Comparison of ENCODE assay signal across 1 cellular context in the genomic region with DNA sequence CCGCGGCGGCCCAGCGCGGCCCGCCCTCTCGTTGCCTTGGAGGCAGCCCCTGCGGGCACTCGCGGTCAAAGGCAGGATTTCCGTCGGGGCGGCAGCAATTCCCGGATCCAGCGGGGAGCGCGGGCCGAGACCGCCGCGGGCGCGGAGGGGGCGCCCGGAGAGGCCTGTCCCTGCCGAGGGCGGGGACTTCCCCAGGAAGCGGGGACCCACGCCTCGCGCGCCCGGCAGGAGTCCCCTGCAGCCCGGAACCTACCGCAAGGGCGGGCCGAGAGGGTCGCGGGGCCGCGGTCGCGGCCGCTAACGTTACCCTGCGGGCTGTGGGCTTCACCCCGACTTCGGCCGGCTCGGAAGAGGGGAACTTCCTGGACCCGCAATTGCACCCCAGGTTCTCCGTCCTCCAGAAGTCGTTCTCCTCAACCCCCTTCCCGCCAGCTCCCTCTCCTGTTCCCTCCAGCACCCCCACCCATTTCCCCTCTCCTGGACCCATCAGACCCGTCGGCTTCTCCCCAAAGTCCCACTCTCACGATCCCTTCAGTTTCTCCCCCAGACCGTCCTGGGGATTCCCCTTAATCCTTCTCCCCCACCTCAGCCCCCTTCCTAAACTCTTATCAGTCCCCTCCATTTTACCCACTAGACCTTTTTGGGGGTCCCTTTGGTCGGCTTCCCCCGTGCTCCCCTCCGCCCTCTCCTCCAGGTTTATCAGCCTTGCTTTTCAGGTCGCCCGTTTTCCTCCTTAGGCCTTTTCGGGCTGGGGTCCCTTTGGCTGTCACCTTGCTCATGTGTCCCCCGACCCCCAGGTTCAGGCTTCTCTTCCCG.
A peak's percentile ranks its signal among the peaks of the same experiment; 100 is the strongest.
TF ChIP-seq lines count a peak whose summit lies in the region.

No MANE protein-coding gene starts in this region.

TF ChIP-seq in WTC11, 78 proteins besides CTCF, POLR2A, EP300 and RAD21 (continued from another document):
- TF ChIP-seq ZNF512 (CRISPR knock-in tag; IDR thresholded peaks at IDR 0.05; ENCODE audit: borderline replicate concordance) (no peak), GTF2I (CRISPR knock-in tag; conservative IDR thresholded peaks at IDR 0.05) (no peak)
- TF ChIP-seq, protein P1, sequence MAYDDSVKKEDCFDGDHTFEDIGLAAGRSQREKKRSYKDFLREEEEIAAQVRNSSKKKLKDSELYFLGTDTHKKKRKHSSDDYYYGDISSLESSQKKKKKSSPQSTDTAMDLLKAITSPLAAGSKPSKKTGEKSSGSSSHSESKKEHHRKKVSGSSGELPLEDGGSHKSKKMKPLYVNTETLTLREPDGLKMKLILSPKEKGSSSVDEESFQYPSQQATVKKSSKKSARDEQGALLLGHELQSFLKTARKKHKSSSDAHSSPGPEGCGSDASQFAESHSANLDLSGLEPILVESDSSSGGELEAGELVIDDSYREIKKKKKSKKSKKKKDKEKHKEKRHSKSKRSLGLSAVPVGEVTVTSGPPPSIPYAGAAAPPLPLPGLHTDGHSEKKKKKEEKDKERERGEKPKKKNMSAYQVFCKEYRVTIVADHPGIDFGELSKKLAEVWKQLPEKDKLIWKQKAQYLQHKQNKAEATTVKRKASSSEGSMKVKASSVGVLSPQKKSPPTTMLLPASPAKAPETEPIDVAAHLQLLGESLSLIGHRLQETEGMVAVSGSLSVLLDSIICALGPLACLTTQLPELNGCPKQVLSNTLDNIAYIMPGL (CRISPR knock-in tag; IDR thresholded peaks at IDR 0.05), result peak; percentile 37; the same call in 1 of the 2 replicates
